In genomic region chr6:35415065-35415880, GRCh38 we compare ENCODE assay signal across 8 cellular contexts.
DNase-seq lines count a peak whose midpoint lies in the region; ATAC-seq and TF ChIP-seq lines count a peak whose summit lies in the region.

No MANE protein-coding gene starts in this region.

- peak; percentile 77 for TF ChIP-seq CTCF in 22Rv1 (IDR thresholded peaks at IDR 0.05)
- peak; percentile 18 for TF ChIP-seq CTCF in GM10266 (IDR thresholded peaks at IDR 0.05; ENCODE audit: control insufficient read depth, insufficient read depth, low read depth, missing control alignments)
- TF ChIP-seq CTCF in fibroblast of pulmonary artery (IDR thresholded peaks at IDR 0.05; ENCODE audit: low read length, missing control alignments) = peak; percentile 56

- ATAC-seq in GM18870 (IDR thresholded peaks at IDR 0.05; ENCODE audit: unreplicated experiment) (no peak), HG02759 (IDR thresholded peaks at IDR 0.05; ENCODE audit: unreplicated experiment) (no peak)

- H3K4me3 ChIP-seq in fibroblast of pulmonary artery (replicated peaks; ENCODE audit: low read depth, low read length) = no peak overlapping the region

- peak overlapping the region; percentile 40 for H3K27ac ChIP-seq in 22Rv1

- no peak for DNase-seq in GM10266 (ENCODE audit: extremely low spot score)
- DNase-seq in NCI-H2171 (lab: John Stamatoyannopoulos, UW) = peak; percentile 16
- DNase-seq in activated CD4-positive, alpha-beta T cell treated with anti-CD3 and anti-CD28 coated beads, Interleukin-2, amount 50 U/mL, for 48 hours = peak; percentile 18 to 22
- DNase-seq in fibroblast of pulmonary artery (ENCODE audit: low read depth) = peak; percentile 87
- DNase-seq in non-pigmented ciliary epithelial cell (ENCODE audit: low read depth) = peak; percentile 47

Comparison
In these comparisons a context has a peak if more than half of its experiments do, and no peak if none do; other contexts are left out.
1. CTCF ChIP-seq: peak in every context shown above with its lines; median percentile 77 in 22Rv1; 56 in fibroblast of pulmonary artery; 18 in GM10266.